In genomic region chr14:89625208-89625987, GRCh38 we compare ENCODE assay signal across 10 cellular contexts.
DNase-seq lines count a peak whose midpoint lies in the region; ATAC-seq and TF ChIP-seq lines count a peak whose summit lies in the region.
"Had no signal": no experiment of that assay in that cellular context is flagged by ENCODE, and none has a peak within 500 bp of the region (broad histone marks: within the 10 kb centered on the region; RNA-seq: fewer than 3 reads in every experiment).

No MANE protein-coding gene starts in this region.

- H3K9me3 ChIP-seq in right cardiac atrium (ENCODE audit: control insufficient read depth, low read length) (no peaks in the 10 kb centered on the region), testis (no peaks in the 10 kb centered on the region)

- TF ChIP-seq POLR2A in testis (IDR thresholded peaks at IDR 0.05) = no peak

- H3K27ac ChIP-seq in right cardiac atrium (ENCODE audit: low read length) (no peak overlapping the region), testis (no peak overlapping the region)
- H3K27ac ChIP-seq: C4-2B had no signal

- H3K27me3 ChIP-seq in right cardiac atrium (ENCODE audit: control insufficient read depth, insufficient read depth) = no peaks in the 10 kb centered on the region
- no peaks in the 10 kb centered on the region for H3K27me3 ChIP-seq in testis

- no peak for TF ChIP-seq CTCF in testis (IDR thresholded peaks at IDR 0.05)

- ATAC-seq in right cardiac atrium (peak; percentile 60 to 77), HG03097 (IDR thresholded peaks at IDR 0.05; ENCODE audit: low FRiP score, unreplicated experiment) (no peak)

- peak overlapping the region; percentile 26 for H3K4me3 Mint-ChIP-seq in activated naive CD4-positive, alpha-beta T cell treated with anti-CD3 and anti-CD28 coated beads, Interleukin-2, amount 50 U/mL, for 24 hours

- peak overlapping the region; percentile 96 for H3K27ac Mint-ChIP-seq in activated naive CD4-positive, alpha-beta T cell treated with anti-CD3 and anti-CD28 coated beads, Interleukin-2, amount 50 U/mL, for 24 hours

- H3K27me3 Mint-ChIP-seq in activated naive CD4-positive, alpha-beta T cell treated with anti-CD3 and anti-CD28 coated beads, Interleukin-2, amount 50 U/mL, for 24 hours = no peaks in the 10 kb centered on the region

- H3K9me3 Mint-ChIP-seq in activated naive CD4-positive, alpha-beta T cell treated with anti-CD3 and anti-CD28 coated beads, Interleukin-2, amount 50 U/mL, for 24 hours = peaks cover 5% of the 10 kb centered on the region

- H3K4me3 ChIP-seq in right cardiac atrium (ENCODE audit: low read length) = no peak overlapping the region
- H3K4me3 ChIP-seq in testis = no peak overlapping the region

- 34% methylated on average over 28 of the region's 28 CpGs for WGBS in right cardiac atrium
- WGBS in testis, 2 donors = 13 to 21% methylated on average over 23 to 28 of the region's 28 CpGs

- H3K36me3 ChIP-seq in testis (ENCODE audit: low read depth, missing control alignments) = no peaks in the 10 kb centered on the region

- peaks cover 70% of the 10 kb centered on the region for H3K4me1 Mint-ChIP-seq in activated naive CD4-positive, alpha-beta T cell treated with anti-CD3 and anti-CD28 coated beads, Interleukin-2, amount 50 U/mL, for 24 hours

- no peak for DNase-seq in activated naive CD4-positive, alpha-beta T cell (lab: John Stamatoyannopoulos, UW)
- DNase-seq in SHP77 (lab: John Stamatoyannopoulos, UW) (peak; percentile 30 to 51), right cardiac atrium (peak; percentile 59 to 84 (median 81)), testis (peak; percentile 48), activated gamma-delta T cell treated with Interleukin-2 at 50 U/mL for 16 hours (no peak), HK-2 (ENCODE audit: unreplicated experiment) (no peak)
- DNase-seq: Kasumi-1 had no signal

- H3K4me1 ChIP-seq in right cardiac atrium (ENCODE audit: control insufficient read depth, insufficient read depth, low read length) (no peaks in the 10 kb centered on the region), testis (peaks cover 15% of the 10 kb centered on the region)

- intact Hi-C loops in right cardiac atrium (cut with DNase I) (loop anchor here in 1 of 4 donors (10.0 kb wide), 1 partner anchor 79 kb away; no protein-coding TSS in a partner anchor), testis (cut with DNase I; ENCODE audit: low total_unique reads) (no loop called here)

- peaks cover 2% of the 10 kb centered on the region for H3K36me3 Mint-ChIP-seq in activated naive CD4-positive, alpha-beta T cell treated with anti-CD3 and anti-CD28 coated beads, Interleukin-2, amount 50 U/mL, for 24 hours

Comparison
In these comparisons a context has a peak if more than half of its experiments do, and no peak if none do; other contexts are left out.
1. DNase-seq: peak in SHP77 (2 of 2), right cardiac atrium (3 of 3) and testis (single experiment); none in activated naive CD4-positive, alpha-beta T cell (0 of 4), activated gamma-delta T cell treated with Interleukin-2 at 50 U/mL for 16 hours (single experiment) and HK-2 (single experiment).